ENCODE assay signal across 9 cellular contexts in the genomic region with DNA sequence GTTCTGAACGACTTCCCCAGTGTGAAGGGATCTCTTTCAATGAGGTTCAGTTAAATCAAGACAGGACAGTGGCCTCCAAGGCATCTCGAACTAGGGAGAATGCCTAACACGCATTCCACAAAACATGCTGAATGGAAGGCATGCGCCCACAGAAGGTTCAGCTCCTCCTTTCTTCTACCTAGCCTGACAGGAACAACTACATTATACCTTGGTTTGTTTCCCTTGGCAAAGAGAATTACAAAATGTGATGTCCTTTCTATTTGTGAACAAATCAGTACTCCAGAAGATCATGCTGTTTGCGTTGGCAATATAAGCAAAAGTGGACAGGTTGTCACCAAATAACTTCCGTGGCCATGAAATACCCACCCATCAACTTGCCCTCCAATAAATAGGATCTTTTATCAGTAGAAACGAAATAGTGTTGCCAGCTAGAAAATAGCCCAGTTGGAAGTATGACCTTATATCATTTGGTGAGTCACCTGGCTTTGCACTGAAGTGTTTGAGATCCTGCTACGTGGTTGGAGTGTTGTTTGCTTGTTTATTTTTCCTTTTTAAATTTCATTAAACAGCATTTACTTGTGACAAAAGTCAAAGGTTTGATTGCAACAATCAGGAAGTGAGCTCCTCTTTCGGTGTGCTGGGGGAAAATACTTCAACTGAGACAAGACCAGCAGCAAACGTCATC.
A peak's percentile ranks its signal among the peaks of the same experiment; 100 is the strongest.
DNase-seq lines count a peak whose midpoint lies in the region; ATAC-seq, FAIRE-seq and TF ChIP-seq lines count a peak whose summit lies in the region.
"Had no signal": no experiment of that assay in that cellular context is flagged by ENCODE, and none has a peak within 500 bp of the region (broad histone marks: within the 10 kb centered on the region; RNA-seq: fewer than 3 reads in every experiment).

No MANE protein-coding gene starts in this region.

- H4K8ac ChIP-seq in H1 (ENCODE audit: extremely low read depth, insufficient read depth, low read length) = no peak overlapping the region

- H3K27ac Mint-ChIP-seq in Caco-2 (ENCODE audit: unreplicated experiment) = no peak overlapping the region

- no peak overlapping the region for H2BK5ac ChIP-seq in H1 (ENCODE audit: low read depth, low read length)

- intact Hi-C loops in Caco-2 (cut with micrococcal nuclease; ENCODE audit: unreplicated experiment) = loop anchor here (1.0 to 2.0 kb wide), 4 partner anchors 35 to 150 kb away; a partner anchor contains a TSS

- no peak overlapping the region for H3K4me2 ChIP-seq in H1 (ENCODE audit: insufficient read depth in 1 of 2, low read depth in 2 of 2, low read length in 2 of 2)

- H3K79me2 ChIP-seq in H1 (ENCODE audit: control insufficient read depth in 1 of 2, insufficient read depth in 2 of 2, low read length in 2 of 2) = no peaks in the 10 kb centered on the region

- H3K23ac ChIP-seq in H1 (ENCODE audit: insufficient read length) = no peak overlapping the region

- ATAC-seq in GM18511 (IDR thresholded peaks at IDR 0.05; ENCODE audit: unreplicated experiment) (no peak), HG03457 (IDR thresholded peaks at IDR 0.05; ENCODE audit: unreplicated experiment) (no peak)

- TF ChIP-seq RAD21 in H1 (IDR thresholded peaks at IDR 0.05 in 1 of 2, conservative IDR thresholded peaks at IDR 0.05 in 1 of 2; ENCODE audit: low read depth in 2 of 2, low read length in 2 of 2) = no peak

- no peak overlapping the region for H3K14ac ChIP-seq in H1 (ENCODE audit: insufficient read length)

- H4K20me1 ChIP-seq in H1 (replicated peaks in 1 of 2; ENCODE audit: control insufficient read depth in 1 of 2, insufficient read depth in 2 of 2, low read length in 2 of 2) = no peaks in the 10 kb centered on the region

- peak overlapping the region; percentile 24 for H3K4me3 Mint-ChIP-seq in Caco-2 (ENCODE audit: unreplicated experiment)

- H2BK15ac ChIP-seq in H1 (ENCODE audit: low read length) = no peak overlapping the region

- POLR2A ChIA-PET in Caco-2 (lab: Charles Lee) (no interaction called here), H1 (lab: Charles Lee; ENCODE audit: partially characterized antibody) (no interaction called here)

- no TSS peak for BruUV-seq in Caco-2 (replicated peaks; lab: Mats Ljungman, UMichigan)

- H3K4me1 ChIP-seq in Caco-2 (peaks cover 16% of the 10 kb centered on the region), H1 (replicated peaks in 1 of 4; ENCODE audit: control insufficient read depth in 3 of 4, insufficient read depth in 4 of 4, low read length in 3 of 4) (no peaks in the 10 kb centered on the region)
- H3K4me1 ChIP-seq: right atrium auricular region had no signal

- no peak overlapping the region for H2BK20ac ChIP-seq in H1 (ENCODE audit: low read length)

- CTCF ChIA-PET in Caco-2 (lab: Charles Lee) (interaction anchor here (0.6 to 1.7 kb wide), 8 partner anchors 11 to 962 kb away, joined by 3 to 7 read pairs (median 4); no protein-coding TSS in a partner anchor), H1 (lab: Charles Lee; ENCODE audit: partially characterized antibody) (interaction anchor here (0.6 to 6.3 kb wide), 50 partner anchors 7 to 1031 kb away, joined by 3 to 73 read pairs (median 4); a partner anchor contains a TSS)

- no peak overlapping the region for H4K5ac ChIP-seq in H1 (ENCODE audit: insufficient read length, low read depth, low read length)

- no peak overlapping the region for H2BK120ac ChIP-seq in H1 (replicated peaks; ENCODE audit: low read depth, low read length)

- H3K4me1 Mint-ChIP-seq in Caco-2 (ENCODE audit: low read depth, unreplicated experiment) = no peaks in the 10 kb centered on the region

- DNase-seq in Caco-2 = no peak
- DNase-seq in NCI-H146 treated with DMSO at 0.1 percent for 48 hours (lab: John Stamatoyannopoulos, UW; ENCODE audit: unreplicated experiment) = peak; percentile 20
- no peak for DNase-seq in H1 (ENCODE audit: low read depth in 1 of 2, low spot score in 2 of 2)
- no peak for DNase-seq in NCI-H345 (lab: John Stamatoyannopoulos, UW)
- DNase-seq in RPMI8226 = no peak

- no peak overlapping the region for H3K18ac ChIP-seq in H1 (ENCODE audit: extremely low read depth, low read length)

- H3K9me3 Mint-ChIP-seq in Caco-2 (ENCODE audit: unreplicated experiment) = no peaks in the 10 kb centered on the region

- H3K36me3 ChIP-seq in Caco-2 (ENCODE audit: control insufficient read depth, insufficient read depth, low read length) (no peaks in the 10 kb centered on the region), H1 (ENCODE audit: control insufficient read depth in 2 of 4, insufficient read depth in 4 of 4, low read length in 3 of 4) (no peaks in the 10 kb centered on the region)
- H3K36me3 ChIP-seq: right atrium auricular region had no signal

- H4K91ac ChIP-seq in H1 (replicated peaks; ENCODE audit: insufficient read length, low read length) = no peak overlapping the region

- H3K79me1 ChIP-seq in H1 (ENCODE audit: low read depth, low read length) = no peaks in the 10 kb centered on the region

- no peak for FAIRE-seq in H1 (lab: Jason Lieb, UNC)

- H3K27me3 Mint-ChIP-seq in Caco-2 (ENCODE audit: insufficient read depth, unreplicated experiment) = peaks cover 7% of the 10 kb centered on the region

- no peak overlapping the region for H3K4me3 ChIP-seq in Caco-2 (ENCODE audit: low read depth, low read length)
- H3K4me3 ChIP-seq in H1 (ENCODE audit: extremely low read depth in 1 of 4, insufficient read depth in 2 of 4, low read depth in 3 of 4, low read length in 4 of 4) = no peak overlapping the region
- H3K4me3 ChIP-seq: right atrium auricular region had no signal

- no peak for TF ChIP-seq POLR2A in H1 (IDR thresholded peaks at IDR 0.05; ENCODE audit: control extremely low read depth in 1 of 2, low read depth in 2 of 2, low read length in 2 of 2)

- no peak for TF ChIP-seq CTCF in 22Rv1 (IDR thresholded peaks at IDR 0.05)
- TF ChIP-seq CTCF in Caco-2 (IDR thresholded peaks at IDR 0.05; ENCODE audit: insufficient read depth in 1 of 2, low read depth in 1 of 2, low read length in 1 of 2, severe bottlenecking in 1 of 2, unreplicated experiment in 1 of 2) = no peak
- TF ChIP-seq CTCF in H1 (IDR thresholded peaks at IDR 0.05; ENCODE audit: control extremely low read depth in 1 of 3, insufficient read depth in 1 of 3, low read depth in 1 of 3, low read length in 3 of 3) = no peak

- H3K4ac ChIP-seq in H1 (replicated peaks; ENCODE audit: insufficient read length, low read depth, low read length) = no peak overlapping the region

- peak overlapping the region; percentile 84 for H2AFZ ChIP-seq in H1 (ENCODE audit: low read length)

- 0 out of 2 replicates have a peak overlapping the region, but pooled peaks have one; percentile 10 for H3K27ac ChIP-seq in 22Rv1
- no peak overlapping the region for H3K27ac ChIP-seq in H1 (ENCODE audit: low read depth, low read length)
- H3K27ac ChIP-seq: right atrium auricular region had no signal

- no peak overlapping the region for H2BK12ac ChIP-seq in H1 (ENCODE audit: low read depth, low read length)

- WGBS in H1 (ENCODE audit: extremely low coverage in 1 of 2, insufficient coverage in 1 of 2, insufficient read length in 1 of 2, insufficient replicate concordance in 2 of 2, low coverage in 1 of 2, low lambda C conversion rate in 2 of 2, missing lambda C conversion rate in 1 of 2), 2 experiments = 73% methylated on average over 10 of the region's 10 CpGs; no CpG with 5 or more reads in 1 of the 2 experiments

- no peaks in the 10 kb centered on the region for H3K23me2 ChIP-seq in H1 (ENCODE audit: low read depth, low read length)

- no peaks in the 10 kb centered on the region for H3K27me3 ChIP-seq in Caco-2 (replicated peaks; ENCODE audit: control insufficient read depth, insufficient read depth, low read length)
- no peaks in the 10 kb centered on the region for H3K27me3 ChIP-seq in H1 (replicated peaks in 1 of 4; ENCODE audit: control insufficient read depth in 3 of 4, extremely low read depth in 1 of 4, insufficient read depth in 3 of 4, low read length in 3 of 4)
- H3K27me3 ChIP-seq: right atrium auricular region had no signal

- no peak overlapping the region for H2AK5ac ChIP-seq in H1 (ENCODE audit: low read depth, low read length)

- no peak overlapping the region for H3K9ac ChIP-seq in H1 (replicated peaks in 1 of 4; ENCODE audit: extremely low read depth in 1 of 4, low read depth in 3 of 4, low read length in 3 of 4)

- H3K9me3 ChIP-seq in Caco-2 (no peaks in the 10 kb centered on the region), H1 (ENCODE audit: insufficient read depth in 2 of 2, low read depth in 1 of 2, low read length in 1 of 2) (no peaks in the 10 kb centered on the region; a peak in 1 of 4 replicates)
- H3K9me3 ChIP-seq: right atrium auricular region had no signal

- H3K36me3 Mint-ChIP-seq in Caco-2 (ENCODE audit: insufficient read depth, unreplicated experiment) = no peaks in the 10 kb centered on the region

- no peak for TF ChIP-seq EP300 in H1 (IDR thresholded peaks at IDR 0.05; ENCODE audit: borderline replicate concordance in 1 of 2, low read depth in 2 of 2, low read length in 2 of 2)

- H3K56ac ChIP-seq in H1 (replicated peaks; ENCODE audit: insufficient read length, low read depth, low read length) = no peak overlapping the region

TF ChIP-seq in H1, 55 proteins besides CTCF, POLR2A, EP300 and RAD21:
- TF ChIP-seq SP1 (IDR thresholded peaks at IDR 0.05; ENCODE audit: low read depth, low read length) = no peak
- no peak for TF ChIP-seq SUZ12 (IDR thresholded peaks at IDR 0.05; ENCODE audit: low read length)
- TF ChIP-seq SP4 (IDR thresholded peaks at IDR 0.05; ENCODE audit: low read length) = no peak
- no peak for TF ChIP-seq BCL11A (IDR thresholded peaks at IDR 0.05; ENCODE audit: low read depth in 2 of 2, low read length in 2 of 2)
- TF ChIP-seq FOSL1 (IDR thresholded peaks at IDR 0.05; ENCODE audit: insufficient read depth, low read depth, low read length) = no peak
- TF ChIP-seq JUN (IDR thresholded peaks at IDR 0.05; ENCODE audit: low read depth, low read length) = no peak
- TF ChIP-seq, protein P1, sequence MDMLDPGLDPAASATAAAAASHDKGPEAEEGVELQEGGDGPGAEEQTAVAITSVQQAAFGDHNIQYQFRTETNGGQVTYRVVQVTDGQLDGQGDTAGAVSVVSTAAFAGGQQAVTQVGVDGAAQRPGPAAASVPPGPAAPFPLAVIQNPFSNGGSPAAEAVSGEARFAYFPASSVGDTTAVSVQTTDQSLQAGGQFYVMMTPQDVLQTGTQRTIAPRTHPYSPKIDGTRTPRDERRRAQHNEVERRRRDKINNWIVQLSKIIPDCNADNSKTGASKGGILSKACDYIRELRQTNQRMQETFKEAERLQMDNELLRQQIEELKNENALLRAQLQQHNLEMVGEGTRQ (IDR thresholded peaks at IDR 0.05; ENCODE audit: low read length) = no peak
- no peak for TF ChIP-seq SIX5 (IDR thresholded peaks at IDR 0.05; ENCODE audit: low read depth, low read length)
- no peak for TF ChIP-seq RBBP5 (IDR thresholded peaks at IDR 0.05; ENCODE audit: borderline replicate concordance, low read depth, low read length)
- no peak for TF ChIP-seq EGR1 (IDR thresholded peaks at IDR 0.05; ENCODE audit: borderline replicate concordance, low read depth, low read length)
